8 cellular contexts compared by ENCODE assay signal in genomic region chr1:148389027-148389339, GRCh38.
DNase-seq lines count a peak whose midpoint lies in the region; ATAC-seq and TF ChIP-seq lines count a peak whose summit lies in the region.

No MANE protein-coding gene starts in this region.

- CTCF ChIA-PET in activated B cell treated with CpG ODN at 0.5 μM for 24 hours (lab: Charles Lee), result interaction anchor here (0.9 to 1.0 kb wide), 2 partner anchors 17 to 18 kb away, joined by 4 read pairs; no protein-coding TSS in a partner anchor

- POLR2A ChIA-PET in activated B cell treated with CpG ODN at 0.5 μM for 24 hours (lab: Charles Lee), result interaction anchor here (0.7 to 4.5 kb wide), 18 partner anchors 10 to 1305 kb away, joined by 3 to 90 read pairs (median 7); no protein-coding TSS in a partner anchor

- TF ChIP-seq CTCF in GM12875 (IDR thresholded peaks at IDR 0.05; ENCODE audit: borderline replicate concordance, insufficient read depth, low read depth, low read length) (no peak), activated B cell treated with CpG ODN at 0.5 μM for 24 hours (IDR thresholded peaks at IDR 0.05) (no peak), fibroblast of villous mesenchyme (IDR thresholded peaks at IDR 0.05; ENCODE audit: insufficient read depth, low read depth, low read length) (no peak)

- H3K4me1 Mint-ChIP-seq in activated B cell treated with CpG ODN at 0.5 μM for 24 hours, result peaks cover 45% of the 10 kb centered on the region

- peak overlapping the region; percentile 100 for H3K27ac Mint-ChIP-seq in activated B cell treated with CpG ODN at 0.5 μM for 24 hours

- H3K4me3 Mint-ChIP-seq in activated B cell treated with CpG ODN at 0.5 μM for 24 hours, result peak overlapping the region; percentile 95

- peaks cover 2% of the 10 kb centered on the region for H3K9me3 Mint-ChIP-seq in activated B cell treated with CpG ODN at 0.5 μM for 24 hours

- peaks cover 2% of the 10 kb centered on the region for H3K36me3 Mint-ChIP-seq in activated B cell treated with CpG ODN at 0.5 μM for 24 hours (ENCODE audit: low read depth)

- no peak for ATAC-seq in activated B cell treated with CpG ODN at 0.5 μM for 24 hours (ENCODE audit: low read depth)
- ATAC-seq in GM19351 (IDR thresholded peaks at IDR 0.05; ENCODE audit: unreplicated experiment), result no peak

- DNase-seq in activated B cell treated with CpG ODN at 0.5 μM for 24 hours (no peak), fibroblast of villous mesenchyme (ENCODE audit: low read depth) (no peak), skeletal muscle cell (ENCODE audit: low read depth) (no peak), iPS-NIHi11 (ENCODE audit: low spot score) (no peak), SKM-1 treated with dmso at 0.1 percent for 144 hours (lab: John Stamatoyannopoulos, UW; ENCODE audit: unreplicated experiment) (no peak), NCI-H2196 treated with DMSO at 0.1 percent for 48 hours (lab: John Stamatoyannopoulos, UW; ENCODE audit: unreplicated experiment) (no peak)

- H3K4me3 ChIP-seq in GM12875 (ENCODE audit: low read depth, low read length), result peak overlapping the region; percentile 51
- H3K4me3 ChIP-seq in fibroblast of villous mesenchyme (ENCODE audit: low read depth, low read length), result peak overlapping the region; percentile 63
- H3K4me3 ChIP-seq in skeletal muscle cell (ENCODE audit: low read depth, low read length), result peak overlapping the region; percentile 44

- intact Hi-C loops in activated B cell treated with CpG ODN at 0.5 μM for 24 hours (cut with micrococcal nuclease), result loop anchor here (2.0 to 5.0 kb wide), 2 partner anchors 14 to 57 kb away; no protein-coding TSS in a partner anchor

- no peaks in the 10 kb centered on the region for H3K27me3 Mint-ChIP-seq in activated B cell treated with CpG ODN at 0.5 μM for 24 hours
